In genomic region chr6:17706580-17707370, GRCh38 we compare ENCODE assay signal across 8 cellular contexts. TPM values are rescaled to one million over a fixed set of nuclear protein-coding genes. Genes with fewer than 3 reads are reported as not detected.
DNase-seq lines count a peak whose midpoint lies in the region; ATAC-seq and TF ChIP-seq lines count a peak whose summit lies in the region.

Gene NUP153, minus strand, starts transcription at chr6:17706925. Its CDS starts 538 bp downstream, at chr6:17706387.

- H3K9ac ChIP-seq in SK-N-SH = peak within 1 kb of the TSS; percentile 99

- DNase-seq in GM04504 (ENCODE audit: low read depth) (peak; percentile 97), NCI-H1048 (lab: John Stamatoyannopoulos, UW) (peak; percentile 97), SK-N-SH (peak; percentile 93), germinal center (ENCODE audit: low spot score) (peak; percentile 96), non-pigmented ciliary epithelial cell (ENCODE audit: low read depth) (peak; percentile 89), superior temporal gyrus (ENCODE audit: extremely low spot score) (peak; percentile 100)
- peak; percentile 99 for DNase-seq in activated naive CD4-positive, alpha-beta T cell treated with anti-CD3 and anti-CD28 coated beads, Interleukin-2, amount 50 U/mL, for 16 hours

- CTCF ChIA-PET in SK-N-SH (lab: Yijun Ruan, JAX) = interaction anchor here (0.9 to 1.6 kb wide), 4 partner anchors 9 to 551 kb away, joined by 3 to 8 read pairs (median 3); no protein-coding TSS in a partner anchor

- H3K4me1 ChIP-seq in SK-N-SH (ENCODE audit: control insufficient read depth in 1 of 2, insufficient read depth in 2 of 2, low read depth in 1 of 2, low read length in 1 of 2) = peaks cover 3 to 11% of the 10 kb centered on the region in 2 experiments

- TF ChIP-seq RAD21 in SK-N-SH (IDR thresholded peaks at IDR 0.05; ENCODE audit: low read length) = no peak

- no peak for TF ChIP-seq EP300 in SK-N-SH (IDR thresholded peaks at IDR 0.05; ENCODE audit: borderline replicate concordance in 1 of 2, low read depth in 1 of 2, low read length in 1 of 2)

- WGBS in SK-N-SH (ENCODE audit: low lambda C conversion rate) = 0% methylated on average over 11 of the region's 69 CpGs

- H3K27me3 ChIP-seq in SK-N-SH (ENCODE audit: insufficient read depth) = no peaks in the 10 kb centered on the region

- no peaks in the 10 kb centered on the region for H3K36me3 ChIP-seq in SK-N-SH (replicated peaks in 1 of 2; ENCODE audit: control insufficient read depth in 1 of 2, insufficient read depth in 2 of 2, low read length in 1 of 2)

- TF ChIP-seq CTCF in SK-N-SH (IDR thresholded peaks at IDR 0.05) = no peak

- peak within 1 kb of the TSS; percentile 94 for H3K4me2 ChIP-seq in SK-N-SH

- POLR2A ChIA-PET in SK-N-SH (lab: Yijun Ruan, JAX) = interaction anchor here (0.9 to 1.5 kb wide), 4 partner anchors 9 to 126 kb away, joined by 3 to 5 read pairs (median 4); partner anchors contain the start of gene FAM8A1

- ATAC-seq in HG02571 (IDR thresholded peaks at IDR 0.05; ENCODE audit: unreplicated experiment) = peak; percentile 71

- H3K9me3 ChIP-seq in SK-N-SH = no peaks in the 10 kb centered on the region

- no peaks in the 10 kb centered on the region for H3K9me2 ChIP-seq in SK-N-SH

- peaks cover 26% of the 10 kb centered on the region for H3F3A ChIP-seq in SK-N-SH (replicated peaks; ENCODE audit: insufficient read depth)

- peaks cover 30% of the 10 kb centered on the region for H4K20me1 ChIP-seq in SK-N-SH (ENCODE audit: insufficient read depth)

- H2AFZ ChIP-seq in SK-N-SH (ENCODE audit: low read depth) = peak within 1 kb of the TSS; percentile 92

- peak within 1 kb of the TSS; percentile 90 to 96 for H3K27ac ChIP-seq in SK-N-SH (ENCODE audit: low read depth in 2 of 2, low read length in 1 of 2)

- peak within 1 kb of the TSS; percentile 86 to 97 for H3K4me3 ChIP-seq in SK-N-SH (ENCODE audit: low read depth in 2 of 2, low read length in 1 of 2)

- H3K79me2 ChIP-seq in SK-N-SH (ENCODE audit: insufficient read depth) = peaks cover 49% of the 10 kb centered on the region

TF ChIP-seq in SK-N-SH, 30 proteins besides CTCF, POLR2A, EP300 and RAD21:
- TF ChIP-seq NFIC (IDR thresholded peaks at IDR 0.05; ENCODE audit: borderline replicate concordance) (peak; percentile 88), MXI1 (IDR thresholded peaks at IDR 0.05; ENCODE audit: low read depth, low read length) (peak; percentile 69; the same call in 1 of the 2 replicates), MAX (IDR thresholded peaks at IDR 0.05; ENCODE audit: low read depth) (peak; percentile 92), SIN3A (IDR thresholded peaks at IDR 0.05; ENCODE audit: borderline replicate concordance, low read depth, low read length) (peak; percentile 55; the same call in 1 of the 2 replicates), USF1 (IDR thresholded peaks at IDR 0.05; ENCODE audit: borderline replicate concordance, low read depth) (peak; percentile 35; the same call in 1 of the 2 replicates), CHD2 (IDR thresholded peaks at IDR 0.05; ENCODE audit: low read length, partially characterized antibody) (peak; percentile 96), GATA2 (CRISPR knock-in tag; IDR thresholded peaks at IDR 0.05) (peak; percentile 63), POLR2AphosphoS5 (IDR thresholded peaks at IDR 0.05; ENCODE audit: low read depth, low read length) (peak; percentile 79; the same call in 1 of the 2 replicates), YY1 (IDR thresholded peaks at IDR 0.05; ENCODE audit: low read depth) (no peak), IRF3 (IDR thresholded peaks at IDR 0.05; ENCODE audit: low read depth, low read length) (0 out of 2 replicates have a peak, but pooled peaks have one; percentile 9), GABPA (IDR thresholded peaks at IDR 0.05; ENCODE audit: low read depth) (peak; percentile 93), SMC3 (IDR thresholded peaks at IDR 0.05; ENCODE audit: low read depth, low read length) (no peak), ZBTB33 (IDR thresholded peaks at IDR 0.05; ENCODE audit: borderline replicate concordance, low read depth) (peak; percentile 78; the same call in 1 of the 2 replicates), NRF1 (IDR thresholded peaks at IDR 0.05; ENCODE audit: low read depth, low read length) (no peak), TAF1 (IDR thresholded peaks at IDR 0.05; ENCODE audit: borderline replicate concordance, low read depth, low read length) (peak; percentile 65; the same call in 1 of the 2 replicates), ELF1 (IDR thresholded peaks at IDR 0.05) (peak; percentile 95), RCOR1 (IDR thresholded peaks at IDR 0.05; ENCODE audit: low read length) (peak; percentile 61; the same call in 1 of the 2 replicates), TCF12 (IDR thresholded peaks at IDR 0.05) (no peak)

RNA-seq across cellular contexts. Expression of gene NUP153, which starts in this region (rescaled TPM):
- polyA plus RNA-seq in SK-N-SH (2012; rRNA removed) = 10.5 and 14.5 TPM in 2 replicates
- polyA plus RNA-seq in SK-N-SH (2012; cell fraction: cytosol; rRNA removed) = 10.6 and 10.9 TPM in 2 replicates
- polyA plus RNA-seq in SK-N-SH (2012; cell fraction: nucleus; rRNA removed) = 12.9 and 28.1 TPM in 2 replicates

Comparison
In these comparisons a context has a peak if more than half of its experiments do, and no peak if none do; other contexts are left out.
1. Peak in every context shown above with its lines: DNase-seq, ATAC-seq, H3K4me3 ChIP-seq and H3K27ac ChIP-seq.